ENCODE assay signal across 12 cellular contexts in the genomic region with DNA sequence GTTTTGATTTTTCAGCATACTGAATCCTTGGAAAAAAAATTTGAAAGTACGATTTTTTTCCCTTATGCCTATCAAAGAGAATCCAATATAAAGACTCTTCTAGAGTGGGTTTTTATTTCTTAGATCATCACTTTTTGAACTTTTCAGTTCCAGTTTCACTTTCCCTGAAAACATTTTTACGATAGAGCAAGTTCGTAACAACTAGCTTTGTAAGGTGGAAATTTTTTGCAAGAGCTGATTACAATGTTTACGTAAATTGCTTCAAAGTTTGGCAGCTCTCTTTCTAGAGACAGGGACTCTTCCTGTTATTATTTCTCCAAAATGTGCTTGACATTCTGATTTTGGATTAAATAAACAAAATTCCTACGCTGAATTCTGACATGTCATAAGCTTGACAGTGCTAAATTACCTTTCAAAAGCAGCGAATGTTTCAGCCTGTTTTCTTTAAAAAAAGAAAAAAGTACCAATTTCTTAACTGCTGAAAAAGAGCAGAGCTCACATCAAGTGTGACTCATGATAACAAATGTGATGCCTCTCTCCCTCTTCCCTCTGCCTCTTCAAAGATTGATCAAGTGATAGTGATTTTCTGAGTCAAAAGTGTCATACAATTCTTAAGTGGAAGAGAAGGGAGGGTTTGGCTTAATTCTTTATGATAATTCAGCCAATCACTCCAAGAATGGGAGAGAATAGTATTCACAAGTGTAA.
A peak's percentile ranks its signal among the peaks of the same experiment; 100 is the strongest.
DNase-seq lines count a peak whose midpoint lies in the region; ATAC-seq and TF ChIP-seq lines count a peak whose summit lies in the region.
"Had no signal": no experiment of that assay in that cellular context is flagged by ENCODE, and none has a peak within 500 bp of the region (broad histone marks: within the 10 kb centered on the region; RNA-seq: fewer than 3 reads in every experiment).

No MANE protein-coding gene starts in this region.

- peak overlapping the region; percentile 76 for H3K27ac Mint-ChIP-seq in activated naive CD4-positive, alpha-beta T cell treated with anti-CD3 and anti-CD28 coated beads, Interleukin-2, amount 10 ng/mL, durations not matched to agents 7 days and 5 days
- H3K27ac Mint-ChIP-seq in activated naive CD8-positive, alpha-beta T cell: no peak overlapping the region
- H3K27ac Mint-ChIP-seq in endodermal cell: no peak overlapping the region
- H3K27ac Mint-ChIP-seq: CD4-positive, CD25-positive, alpha-beta regulatory T cell had no signal

- in situ Hi-C loops in transverse colon (cut with MboI; ENCODE audit: low pct_ligation_motif_present in 1 of 4, low pct_unique_long_range_greater_than_20kb in 1 of 4, low sequenced_read_pairs in 3 of 4): no loop called here

- peak overlapping the region; percentile 43 for H3K4me3 Mint-ChIP-seq in activated naive CD4-positive, alpha-beta T cell treated with anti-CD3 and anti-CD28 coated beads, Interleukin-2, amount 10 ng/mL, durations not matched to agents 7 days and 5 days
- peak overlapping the region; percentile 33 for H3K4me3 Mint-ChIP-seq in activated naive CD8-positive, alpha-beta T cell
- no peak overlapping the region for H3K4me3 Mint-ChIP-seq in endodermal cell
- H3K4me3 Mint-ChIP-seq: brain; CD4-positive, CD25-positive, alpha-beta regulatory T cell had no signal

- H3K36me3 ChIP-seq in lower lobe of right lung (no peaks in the 10 kb centered on the region), transverse colon (no peaks in the 10 kb centered on the region), endodermal cell (ENCODE audit: control insufficient read depth, insufficient read depth, low read length) (no peaks in the 10 kb centered on the region)

- no peak for TF ChIP-seq CTCF in lower lobe of right lung (IDR thresholded peaks at IDR 0.05)
- TF ChIP-seq CTCF in transverse colon (IDR thresholded peaks at IDR 0.05): no peak
- TF ChIP-seq CTCF in endodermal cell (conservative IDR thresholded peaks at IDR 0.05): no peak

- H3K27me3 ChIP-seq in lower lobe of right lung (ENCODE audit: low read depth) (no peaks in the 10 kb centered on the region), transverse colon (no peaks in the 10 kb centered on the region), endodermal cell (ENCODE audit: control insufficient read depth, insufficient read depth, low read length, poor library complexity, severe bottlenecking) (no peaks in the 10 kb centered on the region)

- H3K4me1 ChIP-seq in lower lobe of right lung (peaks cover 18% of the 10 kb centered on the region), transverse colon (peaks cover 0 to 13% (median 8%) of the 10 kb centered on the region in 4 donors), endodermal cell (ENCODE audit: control insufficient read depth, insufficient read depth, low read length) (no peaks in the 10 kb centered on the region)

- no peak for TF ChIP-seq POLR2A in transverse colon (IDR thresholded peaks at IDR 0.05)

- H3K4me1 Mint-ChIP-seq in activated naive CD4-positive, alpha-beta T cell treated with anti-CD3 and anti-CD28 coated beads, Interleukin-2, amount 10 ng/mL, durations not matched to agents 7 days and 5 days: peaks cover 7% of the 10 kb centered on the region
- H3K4me1 Mint-ChIP-seq in activated naive CD8-positive, alpha-beta T cell (ENCODE audit: low read depth): peaks cover 12% of the 10 kb centered on the region
- H3K4me1 Mint-ChIP-seq in endodermal cell: peaks cover 1% of the 10 kb centered on the region
- H3K4me1 Mint-ChIP-seq: brain; CD4-positive, CD25-positive, alpha-beta regulatory T cell had no signal

- H3K9ac ChIP-seq in endodermal cell (ENCODE audit: extremely low read depth, low read length, poor library complexity, severe bottlenecking): no peak overlapping the region

- peak in 1 of 2 donors; percentile 48 for ATAC-seq in lower lobe of right lung
- no peak for ATAC-seq in HG03139 (IDR thresholded peaks at IDR 0.05; ENCODE audit: unreplicated experiment)

- 3 to 6% methylated on average over 6 of the region's 6 CpGs for WGBS in transverse colon (ENCODE audit: low coverage in 1 of 2), 2 donors
- 90 to 91% methylated on average over 5 to 6 of the region's 6 CpGs for WGBS in endodermal cell (ENCODE audit: insufficient coverage in 1 of 2, insufficient read length in 1 of 2), 2 experiments

- H3K27me3 Mint-ChIP-seq in activated naive CD4-positive, alpha-beta T cell treated with anti-CD3 and anti-CD28 coated beads, Interleukin-2, amount 10 ng/mL, durations not matched to agents 7 days and 5 days: no peaks in the 10 kb centered on the region
- no peaks in the 10 kb centered on the region for H3K27me3 Mint-ChIP-seq in activated naive CD8-positive, alpha-beta T cell
- no peaks in the 10 kb centered on the region for H3K27me3 Mint-ChIP-seq in endodermal cell (ENCODE audit: insufficient read depth)
- H3K27me3 Mint-ChIP-seq: CD4-positive, CD25-positive, alpha-beta regulatory T cell had no signal

- H3K9me3 ChIP-seq in lower lobe of right lung (no peaks in the 10 kb centered on the region), transverse colon (no peaks in the 10 kb centered on the region), endodermal cell (ENCODE audit: control insufficient read depth, low read length) (no peaks in the 10 kb centered on the region)

- no peaks in the 10 kb centered on the region for H3K9me3 Mint-ChIP-seq in activated naive CD4-positive, alpha-beta T cell treated with anti-CD3 and anti-CD28 coated beads, Interleukin-2, amount 10 ng/mL, durations not matched to agents 7 days and 5 days
- peaks cover 2% of the 10 kb centered on the region for H3K9me3 Mint-ChIP-seq in activated naive CD8-positive, alpha-beta T cell (ENCODE audit: low read depth)
- H3K9me3 Mint-ChIP-seq in endodermal cell: no peaks in the 10 kb centered on the region
- H3K9me3 Mint-ChIP-seq: brain had no signal

- intact Hi-C loops in lower lobe of right lung (cut with DNase I): no loop called here
- intact Hi-C loops in transverse colon (cut with DNase I; ENCODE audit: low total_unique reads): no loop called here

- TF ChIP-seq EP300 in transverse colon (IDR thresholded peaks at IDR 0.05; ENCODE audit: low read depth): no peak

- DNase-seq in activated naive CD4-positive, alpha-beta T cell treated with anti-CD3 and anti-CD28 coated beads, Interleukin-2, amount 10 ng/mL, durations not matched to agents 7 days and 5 days: no peak
- no peak for DNase-seq in activated naive CD4-positive, alpha-beta T cell treated with anti-CD3 and anti-CD28 coated beads, Interleukin-2, amount 50 U/mL, for 16 hours
- DNase-seq in lower lobe of right lung (no peak), transverse colon (no peak), cerebellar nuclear complex (lab: John Stamatoyannopoulos, UW) (no peak), endodermal cell (no peak)
- DNase-seq: CD4-positive, CD25-positive, alpha-beta regulatory T cell; NCI-H2029; stimulated activated CD4-positive, alpha-beta T cell treated with anti-CD3 and anti-CD28 coated beads, Interleukin-4, amount 100 ng/mL, for 1 hour had no signal

- H3K36me3 Mint-ChIP-seq in activated naive CD4-positive, alpha-beta T cell treated with anti-CD3 and anti-CD28 coated beads, Interleukin-2, amount 10 ng/mL, durations not matched to agents 7 days and 5 days: no peaks in the 10 kb centered on the region
- H3K36me3 Mint-ChIP-seq in activated naive CD8-positive, alpha-beta T cell: no peaks in the 10 kb centered on the region
- H3K36me3 Mint-ChIP-seq in endodermal cell (ENCODE audit: low read depth): no peaks in the 10 kb centered on the region
- H3K36me3 Mint-ChIP-seq: brain; CD4-positive, CD25-positive, alpha-beta regulatory T cell had no signal

- CTCF ChIA-PET in activated naive CD4-positive, alpha-beta T cell treated with anti-CD3 and anti-CD28 coated beads, Interleukin-2, amount 10 ng/mL, durations not matched to agents 7 days and 5 days (lab: Charles Lee): no interaction called here

- H3K27ac ChIP-seq in lower lobe of right lung: peak overlapping the region; percentile 44
- H3K27ac ChIP-seq in transverse colon: peak overlapping the region in 3 of 4 donors; percentile 7 to 57 (median 43)
- no peak overlapping the region for H3K27ac ChIP-seq in endodermal cell (ENCODE audit: low read depth, low read length)

- H3K4me3 ChIP-seq in lower lobe of right lung (peak overlapping the region; percentile 46), transverse colon (peak overlapping the region in 2 of 4 donors; percentile 21 to 40), endodermal cell (ENCODE audit: low read length) (no peak overlapping the region)
